14 cellular contexts compared by ENCODE assay signal in genomic region chr7:30843741-30844482, GRCh38.
DNase-seq lines count a peak whose midpoint lies in the region; ATAC-seq and TF ChIP-seq lines count a peak whose summit lies in the region.
"Had no signal": no experiment of that assay in that cellular context is flagged by ENCODE, and none has a peak within 500 bp of the region (broad histone marks: within the 10 kb centered on the region; RNA-seq: fewer than 3 reads in every experiment).

No MANE protein-coding gene starts in this region.

- no peaks in the 10 kb centered on the region for H3F3A ChIP-seq in GM23338 (replicated peaks; ENCODE audit: low read depth)

- 75 to 83% methylated on average over 4 to 11 of the region's 11 CpGs for WGBS in testis, 2 donors

- peaks cover 4% of the 10 kb centered on the region; the same call in 1 of the 3 replicates for H3K4me1 Mint-ChIP-seq in GM23338

- no peaks in the 10 kb centered on the region for H3K9me3 Mint-ChIP-seq in GM23338

- no peak for TF ChIP-seq CTCF in GM23338 (conservative IDR thresholded peaks at IDR 0.05; ENCODE audit: low read depth in 2 of 2)
- TF ChIP-seq CTCF in left lung (IDR thresholded peaks at IDR 0.05), result no peak
- no peak for TF ChIP-seq CTCF in testis (IDR thresholded peaks at IDR 0.05)

- intact Hi-C loops in left lung (cut with DNase I) (no loop called here), testis (cut with DNase I; ENCODE audit: low total_unique reads) (no loop called here)

- no peaks in the 10 kb centered on the region for H3K27me3 ChIP-seq in GM23338 (ENCODE audit: insufficient read depth)
- H3K27me3 ChIP-seq in adipocyte (replicated peaks; ENCODE audit: control insufficient read depth, insufficient read depth, low read length), result no peaks in the 10 kb centered on the region
- no peaks in the 10 kb centered on the region for H3K27me3 ChIP-seq in left lung
- no peaks in the 10 kb centered on the region for H3K27me3 ChIP-seq in testis
- H3K27me3 ChIP-seq: Peyer's patch had no signal

- H3K4me3 Mint-ChIP-seq in GM23338, result no peak overlapping the region

- no peaks in the 10 kb centered on the region for H3K79me2 ChIP-seq in GM23338 (replicated peaks; ENCODE audit: insufficient read depth)

- TF ChIP-seq POLR2A in testis (IDR thresholded peaks at IDR 0.05), result no peak

- H3K4me3 ChIP-seq in GM23338 (no peak overlapping the region), adipocyte (ENCODE audit: low read length) (no peak overlapping the region), left lung (no peak overlapping the region), testis (no peak overlapping the region)
- H3K4me3 ChIP-seq: Peyer's patch had no signal

- peaks cover 12% of the 10 kb centered on the region for H3K27me3 Mint-ChIP-seq in GM23338 (ENCODE audit: insufficient read depth, low read depth, poor library complexity)

- peak overlapping the region; percentile 44 for H3K9ac ChIP-seq in adipocyte (ENCODE audit: low read length)

- H3K9me3 ChIP-seq in adipocyte (ENCODE audit: control insufficient read depth, low read length) (no peaks in the 10 kb centered on the region), left lung (no peaks in the 10 kb centered on the region), testis (no peaks in the 10 kb centered on the region)
- H3K9me3 ChIP-seq: Peyer's patch had no signal

- no peak overlapping the region for H3K4me2 ChIP-seq in GM23338

- no peaks in the 10 kb centered on the region for H3K9me2 ChIP-seq in GM23338 (ENCODE audit: insufficient read depth)

- no peak overlapping the region for H3K27ac Mint-ChIP-seq in GM23338

- no peak overlapping the region for H2AFZ ChIP-seq in GM23338

- H3K36me3 ChIP-seq in GM23338 (ENCODE audit: insufficient read depth), result no peaks in the 10 kb centered on the region
- peaks cover 18% of the 10 kb centered on the region for H3K36me3 ChIP-seq in adipocyte (ENCODE audit: control insufficient read depth, insufficient read depth, low read length, severe bottlenecking)
- H3K36me3 ChIP-seq in left lung, result no peaks in the 10 kb centered on the region
- no peaks in the 10 kb centered on the region for H3K36me3 ChIP-seq in testis (ENCODE audit: low read depth, missing control alignments)

- no peaks in the 10 kb centered on the region for H3K36me3 Mint-ChIP-seq in GM23338 (ENCODE audit: low read depth)

- no peaks in the 10 kb centered on the region for H4K20me1 ChIP-seq in GM23338 (replicated peaks; ENCODE audit: insufficient read depth)

- no peak for DNase-seq in GM23338 (ENCODE audit: low spot score)
- DNase-seq in adipocyte (ENCODE audit: low read depth), result no peak
- DNase-seq in left lung, result no peak
- DNase-seq in testis, result no peak
- no peak for DNase-seq in NCI-H187 treated with DMSO at 0.1 percent for 48 hours (lab: John Stamatoyannopoulos, UW)
- no peak for DNase-seq in central memory CD4-positive, alpha-beta T cell
- DNase-seq in HK-2 (ENCODE audit: unreplicated experiment), result no peak
- DNase-seq: activated CD4-positive, alpha-beta T cell treated with anti-CD3 and anti-CD28 coated beads for 48 hours; foreskin melanocyte; left cardiac atrium; NCI-H2227 treated with DMSO at 0.1 percent for 48 hours; stimulated activated naive CD4-positive, alpha-beta T cell had no signal

- no peak overlapping the region for H3K27ac ChIP-seq in GM23338 (ENCODE audit: low read depth)
- peak overlapping the region; percentile 55 to 62 for H3K27ac ChIP-seq in left lung
- H3K27ac ChIP-seq in testis, result peak overlapping the region; percentile 45 to 68

- peak; percentile 39; the same call in 2 of the 3 replicates for ATAC-seq in GM23338
- no peak for ATAC-seq in left lung
- no peak for ATAC-seq in HG02840 (IDR thresholded peaks at IDR 0.05; ENCODE audit: low FRiP score, unreplicated experiment)

- H3K4me1 ChIP-seq in GM23338 (ENCODE audit: insufficient read depth) (no peaks in the 10 kb centered on the region), adipocyte (ENCODE audit: control insufficient read depth, insufficient read depth, low read length) (peaks cover 37% of the 10 kb centered on the region), left lung (peaks cover 19 to 25% of the 10 kb centered on the region in 2 donors), testis (peaks cover 41% of the 10 kb centered on the region)

TF ChIP-seq in GM23338, 12 proteins besides CTCF, POLR2A, EP300 and RAD21 (continues in another document):
- TF ChIP-seq JUNB (IDR thresholded peaks at IDR 0.05; ENCODE audit: unreplicated experiment), result no peak
- TF ChIP-seq ZNF331 (CRISPR knock-in tag; IDR thresholded peaks at IDR 0.05; ENCODE audit: low read depth), result no peak
- TF ChIP-seq STAT1 (IDR thresholded peaks at IDR 0.05; ENCODE audit: unreplicated experiment), result no peak
- TF ChIP-seq ZNF462 (CRISPR knock-in tag; IDR thresholded peaks at IDR 0.05), result no peak
- TF ChIP-seq NANOG (IDR thresholded peaks at IDR 0.05; ENCODE audit: borderline replicate concordance), result no peak
- no peak for TF ChIP-seq EZH2phosphoT487 (IDR thresholded peaks at IDR 0.05; ENCODE audit: unreplicated experiment)
- TF ChIP-seq CREB1 (CRISPR knock-in tag; IDR thresholded peaks at IDR 0.05; ENCODE audit: low read depth), result no peak
- no peak for TF ChIP-seq ETS1 (IDR thresholded peaks at IDR 0.05)
